Comparison of ENCODE assay signal across 20 cellular contexts in genomic region chr7:100899432-100899831, GRCh38. TPM values are rescaled to one million over a fixed set of nuclear protein-coding genes. Genes with fewer than 3 reads are reported as not detected.
DNase-seq lines count a peak whose midpoint lies in the region; ATAC-seq, FAIRE-seq and TF ChIP-seq lines count a peak whose summit lies in the region.
"Had no signal": no experiment of that assay in that cellular context is flagged by ENCODE, and none has a peak within 500 bp of the region (broad histone marks: within the 10 kb centered on the region; RNA-seq: fewer than 3 reads in every experiment).

No MANE protein-coding gene starts in this region.

- intact Hi-C loops in natural killer cell (cut with micrococcal nuclease), result loop anchor here (5.0 kb wide), 1 partner anchor 178 kb away; no protein-coding TSS in a partner anchor

- no peak overlapping the region for H3K4me3 Mint-ChIP-seq in WTC11
- no peak overlapping the region for H3K4me3 Mint-ChIP-seq in natural killer cell
- H3K4me3 Mint-ChIP-seq: B cell; CD4-positive, alpha-beta T cell; CD8-positive, alpha-beta T cell had no signal

- no peaks in the 10 kb centered on the region for H3K9me3 ChIP-seq in H1 (ENCODE audit: insufficient read depth in 2 of 2, low read depth in 1 of 2, low read length in 1 of 2)
- H3K9me3 ChIP-seq in mesenchymal stem cell (ENCODE audit: control insufficient read depth, low read length), result no peaks in the 10 kb centered on the region
- H3K9me3 ChIP-seq: BLaER1 treated with 17β-estradiol and CSF1 and Interleukin-3, amounts not matched to agents 10 nM and 100 nM; Caco-2 had no signal

- H3K23ac ChIP-seq in H1 (ENCODE audit: insufficient read length) (no peak overlapping the region), mesenchymal stem cell (ENCODE audit: low read length in 2 of 2) (no peak overlapping the region)

- H3K9me3 Mint-ChIP-seq in WTC11 (no peaks in the 10 kb centered on the region), natural killer cell (no peaks in the 10 kb centered on the region)
- H3K9me3 Mint-ChIP-seq: CD4-positive, alpha-beta T cell; CD8-positive, alpha-beta T cell had no signal

- H3K9ac ChIP-seq in H1 (replicated peaks in 1 of 4; ENCODE audit: extremely low read depth in 1 of 4, low read depth in 3 of 4, low read length in 3 of 4), result no peak overlapping the region
- no peak overlapping the region for H3K9ac ChIP-seq in mesenchymal stem cell (ENCODE audit: low read length)
- H3K9ac ChIP-seq: BLaER1 treated with 17β-estradiol and CSF1 and Interleukin-3, amounts not matched to agents 10 nM and 100 nM had no signal

- H3K36me3 ChIP-seq in H1 (ENCODE audit: control insufficient read depth in 2 of 4, insufficient read depth in 4 of 4, low read length in 3 of 4), result no peaks in the 10 kb centered on the region
- H3K36me3 ChIP-seq in mesenchymal stem cell (ENCODE audit: control insufficient read depth in 1 of 2, insufficient read depth in 2 of 2, low read depth in 1 of 2, low read length in 2 of 2), result no peaks in the 10 kb centered on the region
- H3K36me3 ChIP-seq: BLaER1 treated with 17β-estradiol and CSF1 and Interleukin-3, amounts not matched to agents 10 nM and 100 nM had no signal

- H2BK20ac ChIP-seq in H1 (ENCODE audit: low read length), result no peak overlapping the region

- H3K56ac ChIP-seq in H1 (replicated peaks; ENCODE audit: insufficient read length, low read depth, low read length), result no peak overlapping the region

- H4K20me1 ChIP-seq in H1 (replicated peaks in 1 of 2; ENCODE audit: control insufficient read depth in 1 of 2, insufficient read depth in 2 of 2, low read length in 2 of 2), result peaks cover 0 to 5% of the 10 kb centered on the region in 2 experiments

- H2AK5ac ChIP-seq in H1 (ENCODE audit: low read depth, low read length) (no peak overlapping the region), mesenchymal stem cell (ENCODE audit: low read length, severe bottlenecking) (no peak overlapping the region)

- no peak overlapping the region for H2BK120ac ChIP-seq in H1 (replicated peaks; ENCODE audit: low read depth, low read length)
- no peak overlapping the region for H2BK120ac ChIP-seq in mesenchymal stem cell (ENCODE audit: low read depth, low read length)

- H3K4me2 ChIP-seq in H1 (ENCODE audit: insufficient read depth in 1 of 2, low read depth in 2 of 2, low read length in 2 of 2), result no peak overlapping the region
- H3K4me2 ChIP-seq in mesenchymal stem cell (ENCODE audit: low read length, poor library complexity, severe bottlenecking), result no peak overlapping the region
- H3K4me2 ChIP-seq: BLaER1 treated with 17β-estradiol and CSF1 and Interleukin-3, amounts not matched to agents 10 nM and 100 nM had no signal

- no peak overlapping the region for H4K5ac ChIP-seq in H1 (ENCODE audit: insufficient read length, low read depth, low read length)

- DNase-seq in WTC11 (ENCODE audit: low spot score) (no peak), H1 (ENCODE audit: low read depth in 1 of 2, low spot score in 2 of 2) (no peak), mesenchymal stem cell (no peak), natural killer cell (no peak)
- DNase-seq: 8988T; AML-193; Caco-2; Calu3; CD4-positive, alpha-beta T cell; CD8-positive, alpha-beta T cell; DMS79 treated with DMSO at 0.1 percent for 48 hours; GF-D8 had no signal

- no peaks in the 10 kb centered on the region for H3K79me2 ChIP-seq in H1 (ENCODE audit: control insufficient read depth in 1 of 2, insufficient read depth in 2 of 2, low read length in 2 of 2)

- H3K18ac ChIP-seq in H1 (ENCODE audit: extremely low read depth, low read length), result no peak overlapping the region
- H3K18ac ChIP-seq in mesenchymal stem cell (ENCODE audit: low read depth in 1 of 2, low read length in 2 of 2), result no peak overlapping the region

- H3K36me3 Mint-ChIP-seq in WTC11, result no peaks in the 10 kb centered on the region
- H3K36me3 Mint-ChIP-seq in natural killer cell, result no peaks in the 10 kb centered on the region
- H3K36me3 Mint-ChIP-seq: CD8-positive, alpha-beta T cell had no signal

- H3K27ac ChIP-seq in H1 (ENCODE audit: low read depth, low read length), result no peak overlapping the region
- no peak overlapping the region for H3K27ac ChIP-seq in mesenchymal stem cell (ENCODE audit: low read length, poor library complexity, severe bottlenecking)
- H3K27ac ChIP-seq: BLaER1 treated with 17β-estradiol and CSF1 and Interleukin-3, amounts not matched to agents 10 nM and 100 nM; C4-2B had no signal

- H3K27ac Mint-ChIP-seq in WTC11 (no peak overlapping the region), natural killer cell (no peak overlapping the region)
- H3K27ac Mint-ChIP-seq: B cell; CD4-positive, alpha-beta T cell; CD8-positive, alpha-beta T cell had no signal

- TF ChIP-seq EP300 in H1 (IDR thresholded peaks at IDR 0.05; ENCODE audit: borderline replicate concordance in 1 of 2, low read depth in 2 of 2, low read length in 2 of 2), result no peak

- H4K8ac ChIP-seq in H1 (ENCODE audit: extremely low read depth, insufficient read depth, low read length) (no peak overlapping the region), mesenchymal stem cell (ENCODE audit: low read length) (no peak overlapping the region)

- CTCF ChIA-PET in WTC11 (lab: Charles Lee), result interaction anchor here (1.3 kb wide), 1 partner anchor 66 kb away, joined by 3 read pairs; no protein-coding TSS in a partner anchor
- CTCF ChIA-PET in H1 (lab: Charles Lee; ENCODE audit: partially characterized antibody), result interaction anchor here (0.6 to 3.2 kb wide), 9 partner anchors 10 to 178 kb away, joined by 3 to 18 read pairs (median 4); partner anchors contain the start of genes MUC17, MUC3A and UFSP1

- H3K79me1 ChIP-seq in H1 (ENCODE audit: low read depth, low read length), result no peaks in the 10 kb centered on the region
- H3K79me1 ChIP-seq in mesenchymal stem cell (replicated peaks; ENCODE audit: low read length, poor library complexity, severe bottlenecking), result no peaks in the 10 kb centered on the region

- H4K91ac ChIP-seq in H1 (replicated peaks; ENCODE audit: insufficient read length, low read length), result no peak overlapping the region
- no peak overlapping the region for H4K91ac ChIP-seq in mesenchymal stem cell (ENCODE audit: low read length)

- TF ChIP-seq CTCF in WTC11 (IDR thresholded peaks at IDR 0.05) (no peak), H1 (IDR thresholded peaks at IDR 0.05; ENCODE audit: control extremely low read depth in 1 of 3, insufficient read depth in 1 of 3, low read depth in 1 of 3, low read length in 3 of 3) (no peak), natural killer cell (IDR thresholded peaks at IDR 0.05) (no peak)

- peaks cover 0 to 7% (median 4%) of the 10 kb centered on the region in 4 experiments; a peak in 6 of 7 replicates for H3K4me1 ChIP-seq in H1 (replicated peaks in 1 of 4; ENCODE audit: control insufficient read depth in 3 of 4, insufficient read depth in 4 of 4, low read length in 3 of 4)
- H3K4me1 ChIP-seq in mesenchymal stem cell (ENCODE audit: control insufficient read depth, insufficient read depth, low read depth, low read length), result peaks cover 24% of the 10 kb centered on the region

- H3K4me1 Mint-ChIP-seq in WTC11 (peaks cover 16% of the 10 kb centered on the region), natural killer cell (peaks cover 6 to 8% of the 10 kb centered on the region in 2 donors)

- H2BK5ac ChIP-seq in H1 (ENCODE audit: low read depth, low read length) (no peak overlapping the region), mesenchymal stem cell (ENCODE audit: low read depth, low read length, poor library complexity, severe bottlenecking) (no peak overlapping the region)

- peaks cover 6% of the 10 kb centered on the region; the same call in 1 of the 2 replicates for H3K23me2 ChIP-seq in H1 (ENCODE audit: low read depth, low read length)

- POLR2A ChIA-PET in WTC11 (lab: Charles Lee), result interaction anchor here (0.6 kb wide), 1 partner anchor 902 kb away, joined by 4 read pairs; no protein-coding TSS in a partner anchor
- POLR2A ChIA-PET in H1 (lab: Charles Lee; ENCODE audit: partially characterized antibody), result interaction anchor here (0.8 to 1.5 kb wide), 4 partner anchors 10 to 52 kb away, joined by 3 to 4 read pairs (median 3); partner anchors contain the start of genes SRRT and UFSP1

- H3K27me3 ChIP-seq in H1 (replicated peaks in 1 of 4; ENCODE audit: control insufficient read depth in 3 of 4, extremely low read depth in 1 of 4, insufficient read depth in 3 of 4, low read length in 3 of 4), result peaks cover 14 to 25% (median 18%) of the 10 kb centered on the region in 4 experiments
- H3K27me3 ChIP-seq in mesenchymal stem cell (ENCODE audit: control insufficient read depth in 1 of 2, insufficient read depth in 1 of 2, low read length in 2 of 2), result peaks cover 41 to 56% of the 10 kb centered on the region in 2 experiments

- H2BK12ac ChIP-seq in H1 (ENCODE audit: low read depth, low read length), result no peak overlapping the region
- no peak overlapping the region for H2BK12ac ChIP-seq in mesenchymal stem cell (ENCODE audit: low read length in 2 of 2)

- no peak for TF ChIP-seq RAD21 in H1 (IDR thresholded peaks at IDR 0.05 in 1 of 2, conservative IDR thresholded peaks at IDR 0.05 in 1 of 2; ENCODE audit: low read depth in 2 of 2, low read length in 2 of 2)

- H3K14ac ChIP-seq in H1 (ENCODE audit: insufficient read length) (no peak overlapping the region), mesenchymal stem cell (ENCODE audit: low read length in 2 of 2) (no peak overlapping the region)

- H2AFZ ChIP-seq in H1 (ENCODE audit: low read length), result no peak overlapping the region
- H2AFZ ChIP-seq in mesenchymal stem cell (ENCODE audit: low read depth, low read length), result no peak overlapping the region

- 97% methylated on average over 5 of the region's 5 CpGs; no CpG with 5 or more reads in 1 of the 2 experiments for WGBS in H1 (ENCODE audit: extremely low coverage in 1 of 2, insufficient coverage in 1 of 2, insufficient read length in 1 of 2, insufficient replicate concordance in 2 of 2, low coverage in 1 of 2, low lambda C conversion rate in 2 of 2, missing lambda C conversion rate in 1 of 2), 2 experiments
- 93% methylated on average over 4 of the region's 5 CpGs for WGBS in mesenchymal stem cell

- H3K4me3 ChIP-seq in H1 (ENCODE audit: extremely low read depth in 1 of 4, insufficient read depth in 2 of 4, low read depth in 3 of 4, low read length in 4 of 4), result no peak overlapping the region
- no peak overlapping the region for H3K4me3 ChIP-seq in mesenchymal stem cell (ENCODE audit: insufficient read depth in 1 of 2, low read depth in 1 of 2, low read length in 2 of 2)
- H3K4me3 ChIP-seq: BLaER1 treated with 17β-estradiol and CSF1 and Interleukin-3, amounts not matched to agents 10 nM and 100 nM had no signal

- ATAC-seq in WTC11 (no peak), natural killer cell (no peak)
- ATAC-seq: CD8-positive, alpha-beta T cell had no signal

- H3K4ac ChIP-seq in H1 (replicated peaks; ENCODE audit: insufficient read length, low read depth, low read length), result no peak overlapping the region
- H3K4ac ChIP-seq in mesenchymal stem cell (ENCODE audit: low read depth in 1 of 2, low read length in 2 of 2), result no peak overlapping the region

- H2BK15ac ChIP-seq in H1 (ENCODE audit: low read length) (no peak overlapping the region), mesenchymal stem cell (ENCODE audit: low read depth, poor library complexity, severe bottlenecking) (no peak overlapping the region)

- TF ChIP-seq POLR2A in H1 (IDR thresholded peaks at IDR 0.05; ENCODE audit: control extremely low read depth in 1 of 2, low read depth in 2 of 2, low read length in 2 of 2), result no peak

- H3K27me3 Mint-ChIP-seq in WTC11 (ENCODE audit: low read depth) (peaks cover 28% of the 10 kb centered on the region), natural killer cell (ENCODE audit: low read depth in 2 of 2) (peaks cover 28 to 33% of the 10 kb centered on the region in 2 donors)

- no peak for FAIRE-seq in H1 (lab: Jason Lieb, UNC)
- FAIRE-seq: A204.1, D721Med, G401.6, GM12891, GM19239 had no signal

RNA-seq across cellular contexts. Expression of gene ACHE, which starts 3.7 kb away (rescaled TPM):
- total RNA-seq in WTC11 (2021) (6.4 to 7.7 TPM (median 6.6 TPM) in 3 replicates), natural killer cell (under 1 TPM; 0.18 to 0.84 (median 0.47) TPM)
- 4.3 and 4.8 TPM in 2 replicates for total RNA-seq in H1 (2021; fragmentation: NEBNext Ultra II Directional; extraction: Animal tissue kit (Norgen Biotek cat#: 25700))
- 1.4 and 2.8 TPM in 2 replicates for polyA plus RNA-seq in H1 (2011; rRNA removed)
- polyA plus RNA-seq in H1 (2011; cell fraction: cytosol; rRNA removed), result 1.8 TPM
- polyA plus RNA-seq in H1 (2011; cell fraction: nucleus; rRNA removed), result 7.7 TPM
- 1.6 to 2.9 TPM (median 2.2 TPM) in 4 replicates for polyA plus RNA-seq in H1 (2012, experiment 1 of 2)
- polyA plus RNA-seq in H1 (2012, experiment 2 of 2), result 1.2 TPM
- 6.7 TPM for polyA plus RNA-seq in H1 (2013, experiment 1 of 2)
- polyA plus RNA-seq in H1 (2013, experiment 2 of 2), result 6.3 TPM
- 0.44 and 0.95 TPM in 2 replicates for polyA minus RNA-seq in H1 (2011; rRNA and poly(A)+ RNA removed)
- polyA minus RNA-seq in H1 (2011; cell fraction: cytosol; rRNA and poly(A)+ RNA removed), result 2.3 TPM
- polyA minus RNA-seq in H1 (2011; cell fraction: nucleus; rRNA and poly(A)+ RNA removed), result 2.3 TPM
- polyA plus RNA-seq in mesenchymal stem cell (2013, experiment 1 of 2), result 0.84 TPM
- 0.96 TPM for polyA plus RNA-seq in mesenchymal stem cell (2013, experiment 2 of 2)

RNA-seq across cellular contexts. Expression of gene UFSP1, which starts 9.9 kb away (rescaled TPM):
- total RNA-seq in WTC11 (2021) (3.9 to 4.8 TPM (median 4.6 TPM) in 3 replicates), natural killer cell (1 to 10 TPM; 1.0 to 1.9 (median 1.3) TPM)
- 4.3 and 4.8 TPM in 2 replicates for total RNA-seq in H1 (2021; fragmentation: NEBNext Ultra II Directional; extraction: Animal tissue kit (Norgen Biotek cat#: 25700))
- 1.6 and 2.1 TPM in 2 replicates for polyA plus RNA-seq in H1 (2011; rRNA removed)
- polyA plus RNA-seq in H1 (2011; cell fraction: cytosol; rRNA removed), result 2.0 TPM
- 3.2 TPM for polyA plus RNA-seq in H1 (2011; cell fraction: nucleus; rRNA removed)
- 1.9 to 3.0 TPM (median 2.0 TPM) in 4 replicates for polyA plus RNA-seq in H1 (2012, experiment 1 of 2)
- polyA plus RNA-seq in H1 (2012, experiment 2 of 2), result 1.5 TPM
- 1.6 TPM for polyA plus RNA-seq in H1 (2013, experiment 1 of 2)
- 1.5 TPM for polyA plus RNA-seq in H1 (2013, experiment 2 of 2)
- polyA minus RNA-seq in H1 (2011; rRNA and poly(A)+ RNA removed), result 1.8 and 4.7 TPM in 2 replicates
- 7.5 TPM for polyA minus RNA-seq in H1 (2011; cell fraction: cytosol; rRNA and poly(A)+ RNA removed)
- 16.2 TPM for polyA minus RNA-seq in H1 (2011; cell fraction: nucleus; rRNA and poly(A)+ RNA removed)
- polyA plus RNA-seq in mesenchymal stem cell (2013, experiment 1 of 2), result 1.4 TPM
- polyA plus RNA-seq in mesenchymal stem cell (2013, experiment 2 of 2), result 1.4 TPM

RNA-seq across cellular contexts. Expression of gene SRRT, which starts 24.5 kb away (rescaled TPM):
- total RNA-seq in WTC11 (2021), result 209 to 238 TPM (median 233 TPM) in 3 replicates
- 237 and 239 TPM in 2 replicates for total RNA-seq in H1 (2021; fragmentation: NEBNext Ultra II Directional; extraction: Animal tissue kit (Norgen Biotek cat#: 25700))
- 66.7 and 103 TPM in 2 replicates for polyA plus RNA-seq in H1 (2011; rRNA removed)
- polyA plus RNA-seq in H1 (2011; cell fraction: cytosol; rRNA removed), result 78.5 TPM
- polyA plus RNA-seq in H1 (2011; cell fraction: nucleus; rRNA removed), result 456 TPM
- polyA plus RNA-seq in H1 (2012, experiment 1 of 2), result 212 to 245 TPM (median 235 TPM) in 4 replicates
- polyA plus RNA-seq in H1 (2012, experiment 2 of 2), result 131 TPM
- 167 TPM for polyA plus RNA-seq in H1 (2013, experiment 1 of 2)
- 144 TPM for polyA plus RNA-seq in H1 (2013, experiment 2 of 2)
- 44.1 and 59.4 TPM in 2 replicates for polyA minus RNA-seq in H1 (2011; rRNA and poly(A)+ RNA removed)
- 112 TPM for polyA minus RNA-seq in H1 (2011; cell fraction: cytosol; rRNA and poly(A)+ RNA removed)
- polyA minus RNA-seq in H1 (2011; cell fraction: nucleus; rRNA and poly(A)+ RNA removed), result 143 TPM
- 66.1 TPM for polyA plus RNA-seq in mesenchymal stem cell (2013, experiment 1 of 2)
- 61.3 TPM for polyA plus RNA-seq in mesenchymal stem cell (2013, experiment 2 of 2)
- total RNA-seq in natural killer cell, result 100 to 1,000 TPM; 281 to 307 (median 288) TPM

RNA-seq across cellular contexts. Expression of gene TRIP6, which starts 32.2 kb away (rescaled TPM):
- total RNA-seq in WTC11 (2021) (128 to 140 TPM (median 130 TPM) in 3 replicates), natural killer cell (1 to 10 TPM; 1.1 to 3.5 (median 1.5) TPM)
- total RNA-seq in H1 (2021; fragmentation: NEBNext Ultra II Directional; extraction: Animal tissue kit (Norgen Biotek cat#: 25700)), result 103 and 109 TPM in 2 replicates
- polyA plus RNA-seq in H1 (2011; rRNA removed), result 88.4 and 112 TPM in 2 replicates
- polyA plus RNA-seq in H1 (2011; cell fraction: cytosol; rRNA removed), result 112 TPM
- 145 TPM for polyA plus RNA-seq in H1 (2011; cell fraction: nucleus; rRNA removed)
- 85.3 to 128 TPM (median 117 TPM) in 4 replicates for polyA plus RNA-seq in H1 (2012, experiment 1 of 2)
- polyA plus RNA-seq in H1 (2012, experiment 2 of 2), result 101 TPM
- polyA plus RNA-seq in H1 (2013, experiment 1 of 2), result 56.2 TPM
- 51.7 TPM for polyA plus RNA-seq in H1 (2013, experiment 2 of 2)
- polyA minus RNA-seq in H1 (2011; rRNA and poly(A)+ RNA removed), result 34.4 and 35.9 TPM in 2 replicates
- 43.7 TPM for polyA minus RNA-seq in H1 (2011; cell fraction: cytosol; rRNA and poly(A)+ RNA removed)
- polyA minus RNA-seq in H1 (2011; cell fraction: nucleus; rRNA and poly(A)+ RNA removed), result 36.9 TPM
- 61.5 TPM for polyA plus RNA-seq in mesenchymal stem cell (2013, experiment 1 of 2)
- polyA plus RNA-seq in mesenchymal stem cell (2013, experiment 2 of 2), result 61.7 TPM

RNA-seq across cellular contexts. Expression of gene SLC12A9, which starts 46.9 kb away (rescaled TPM):
- total RNA-seq in WTC11 (2021), result 32.6 to 39.3 TPM (median 34.1 TPM) in 3 replicates
- 40.1 and 40.7 TPM in 2 replicates for total RNA-seq in H1 (2021; fragmentation: NEBNext Ultra II Directional; extraction: Animal tissue kit (Norgen Biotek cat#: 25700))
- polyA plus RNA-seq in H1 (2011; rRNA removed), result 31.4 and 54.0 TPM in 2 replicates
- polyA plus RNA-seq in H1 (2011; cell fraction: cytosol; rRNA removed), result 28.5 TPM
- polyA plus RNA-seq in H1 (2011; cell fraction: nucleus; rRNA removed), result 74.3 TPM
- polyA plus RNA-seq in H1 (2012, experiment 1 of 2), result 25.4 to 35.3 TPM (median 33.8 TPM) in 4 replicates
- 27.5 TPM for polyA plus RNA-seq in H1 (2012, experiment 2 of 2)
- 33.2 TPM for polyA plus RNA-seq in H1 (2013, experiment 1 of 2)
- 32.9 TPM for polyA plus RNA-seq in H1 (2013, experiment 2 of 2)
- 13.1 and 22.4 TPM in 2 replicates for polyA minus RNA-seq in H1 (2011; rRNA and poly(A)+ RNA removed)
- polyA minus RNA-seq in H1 (2011; cell fraction: cytosol; rRNA and poly(A)+ RNA removed), result 13.4 TPM
- polyA minus RNA-seq in H1 (2011; cell fraction: nucleus; rRNA and poly(A)+ RNA removed), result 13.4 TPM
- polyA plus RNA-seq in mesenchymal stem cell (2013, experiment 1 of 2), result 17.9 TPM
- 18.1 TPM for polyA plus RNA-seq in mesenchymal stem cell (2013, experiment 2 of 2)
- 10 to 100 TPM; 35.0 to 44.2 (median 38.1) TPM for total RNA-seq in natural killer cell
